Comparison of ENCODE assay signal across 1 cellular context in genomic region chr1:40661678-40662077, GRCh38.
TF ChIP-seq lines count a peak whose summit lies in the region.

No MANE protein-coding gene starts in this region.

TF ChIP-seq in GM23338, 12 proteins besides CTCF, POLR2A, EP300 and RAD21 (continued from another document):
- TF ChIP-seq ZNF462 (CRISPR knock-in tag; IDR thresholded peaks at IDR 0.05) = no peak
- TF ChIP-seq, protein P1, sequence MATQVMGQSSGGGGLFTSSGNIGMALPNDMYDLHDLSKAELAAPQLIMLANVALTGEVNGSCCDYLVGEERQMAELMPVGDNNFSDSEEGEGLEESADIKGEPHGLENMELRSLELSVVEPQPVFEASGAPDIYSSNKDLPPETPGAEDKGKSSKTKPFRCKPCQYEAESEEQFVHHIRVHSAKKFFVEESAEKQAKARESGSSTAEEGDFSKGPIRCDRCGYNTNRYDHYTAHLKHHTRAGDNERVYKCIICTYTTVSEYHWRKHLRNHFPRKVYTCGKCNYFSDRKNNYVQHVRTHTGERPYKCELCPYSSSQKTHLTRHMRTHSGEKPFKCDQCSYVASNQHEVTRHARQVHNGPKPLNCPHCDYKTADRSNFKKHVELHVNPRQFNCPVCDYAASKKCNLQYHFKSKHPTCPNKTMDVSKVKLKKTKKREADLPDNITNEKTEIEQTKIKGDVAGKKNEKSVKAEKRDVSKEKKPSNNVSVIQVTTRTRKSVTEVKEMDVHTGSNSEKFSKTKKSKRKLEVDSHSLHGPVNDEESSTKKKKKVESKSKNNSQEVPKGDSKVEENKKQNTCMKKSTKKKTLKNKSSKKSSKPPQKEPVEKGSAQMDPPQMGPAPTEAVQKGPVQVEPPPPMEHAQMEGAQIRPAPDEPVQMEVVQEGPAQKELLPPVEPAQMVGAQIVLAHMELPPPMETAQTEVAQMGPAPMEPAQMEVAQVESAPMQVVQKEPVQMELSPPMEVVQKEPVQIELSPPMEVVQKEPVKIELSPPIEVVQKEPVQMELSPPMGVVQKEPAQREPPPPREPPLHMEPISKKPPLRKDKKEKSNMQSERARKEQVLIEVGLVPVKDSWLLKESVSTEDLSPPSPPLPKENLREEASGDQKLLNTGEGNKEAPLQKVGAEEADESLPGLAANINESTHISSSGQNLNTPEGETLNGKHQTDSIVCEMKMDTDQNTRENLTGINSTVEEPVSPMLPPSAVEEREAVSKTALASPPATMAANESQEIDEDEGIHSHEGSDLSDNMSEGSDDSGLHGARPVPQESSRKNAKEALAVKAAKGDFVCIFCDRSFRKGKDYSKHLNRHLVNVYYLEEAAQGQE (IDR thresholded peaks at IDR 0.05; ENCODE audit: unreplicated experiment) = no peak
- no peak for TF ChIP-seq STAT1 (IDR thresholded peaks at IDR 0.05; ENCODE audit: unreplicated experiment)
